Comparison of ENCODE assay signal across 8 cellular contexts in genomic region chr13:37640499-37640898, GRCh38. TPM values are rescaled to one million over a fixed set of nuclear protein-coding genes. Genes with fewer than 3 reads are reported as not detected.
DNase-seq lines count a peak whose midpoint lies in the region; ATAC-seq and TF ChIP-seq lines count a peak whose summit lies in the region.

No MANE protein-coding gene starts in this region.

- DNase-seq in A172 (ENCODE audit: low spot score) (peak; percentile 71), HEK293T (ENCODE audit: extremely low spot score) (peak; percentile 41), glutamatergic neuron (no peak), NCI-H226 (no peak)
- no peak for DNase-seq in activated CD8-positive, alpha-beta memory T cell treated with anti-CD3 and anti-CD28 coated beads, Interleukin-2, amount 10 ng/mL, durations not matched to agents 7 days and 5 days
- DNase-seq in NK-92 treated with Interleukin-12 subunit alpha and Interleukin-12 subunit beta, amount 100 ng/mL, for 24 hours (lab: John Stamatoyannopoulos, UW), result no peak

- peaks cover 1% of the 10 kb centered on the region for H3K27me3 Mint-ChIP-seq in glutamatergic neuron (ENCODE audit: unreplicated experiment)
- no peaks in the 10 kb centered on the region for H3K27me3 Mint-ChIP-seq in activated CD8-positive, alpha-beta memory T cell treated with anti-CD3 and anti-CD28 coated beads, Interleukin-2, amount 10 ng/mL, durations not matched to agents 7 days and 5 days

- CTCF ChIA-PET in HEK293T (lab: Yijun Ruan, JAX), result interaction anchor here (0.5 kb wide), 1 partner anchor 1351 kb away, joined by 3 read pairs; no protein-coding TSS in a partner anchor
- CTCF ChIA-PET in activated CD8-positive, alpha-beta memory T cell treated with anti-CD3 and anti-CD28 coated beads, Interleukin-2, amount 10 ng/mL, durations not matched to agents 7 days and 5 days (lab: Charles Lee), result no interaction called here

- H3K4me1 Mint-ChIP-seq in glutamatergic neuron (ENCODE audit: low read depth, unreplicated experiment), result no peaks in the 10 kb centered on the region
- H3K4me1 Mint-ChIP-seq in activated CD8-positive, alpha-beta memory T cell treated with anti-CD3 and anti-CD28 coated beads, Interleukin-2, amount 10 ng/mL, durations not matched to agents 7 days and 5 days, result no peaks in the 10 kb centered on the region

- TF ChIP-seq CTCF in glutamatergic neuron (IDR thresholded peaks at IDR 0.05; ENCODE audit: partially characterized antibody, unreplicated experiment), result peak; percentile 51

- POLR2A ChIA-PET in HEK293T (lab: Yijun Ruan, JAX), result no interaction called here

- ATAC-seq in SK-N-SH treated with all-trans-retinoic acid at 6 μM for 48 hours, result peak; percentile 88
- no peak for ATAC-seq in activated CD8-positive, alpha-beta memory T cell treated with anti-CD3 and anti-CD28 coated beads, Interleukin-2, amount 10 ng/mL, durations not matched to agents 7 days and 5 days
- no peak for ATAC-seq in GM18511 (IDR thresholded peaks at IDR 0.05; ENCODE audit: unreplicated experiment)

- no peaks in the 10 kb centered on the region for H3K9me3 Mint-ChIP-seq in glutamatergic neuron (ENCODE audit: unreplicated experiment)
- H3K9me3 Mint-ChIP-seq in activated CD8-positive, alpha-beta memory T cell treated with anti-CD3 and anti-CD28 coated beads, Interleukin-2, amount 10 ng/mL, durations not matched to agents 7 days and 5 days (ENCODE audit: low read depth), result peaks cover 4% of the 10 kb centered on the region

- no peak overlapping the region for H3K27ac Mint-ChIP-seq in glutamatergic neuron (ENCODE audit: unreplicated experiment)
- H3K27ac Mint-ChIP-seq in activated CD8-positive, alpha-beta memory T cell treated with anti-CD3 and anti-CD28 coated beads, Interleukin-2, amount 10 ng/mL, durations not matched to agents 7 days and 5 days, result no peak overlapping the region

- no peaks in the 10 kb centered on the region for H3K36me3 Mint-ChIP-seq in glutamatergic neuron (ENCODE audit: unreplicated experiment)
- no peaks in the 10 kb centered on the region for H3K36me3 Mint-ChIP-seq in activated CD8-positive, alpha-beta memory T cell treated with anti-CD3 and anti-CD28 coated beads, Interleukin-2, amount 10 ng/mL, durations not matched to agents 7 days and 5 days

- H3K4me3 Mint-ChIP-seq in glutamatergic neuron (ENCODE audit: unreplicated experiment), result no peak overlapping the region
- H3K4me3 Mint-ChIP-seq in activated CD8-positive, alpha-beta memory T cell treated with anti-CD3 and anti-CD28 coated beads, Interleukin-2, amount 10 ng/mL, durations not matched to agents 7 days and 5 days, result no peak overlapping the region

TF ChIP-seq in HEK293T, 16 proteins besides CTCF, POLR2A, EP300 and RAD21:
- TF ChIP-seq CTBP1 (IDR thresholded peaks at IDR 0.05; ENCODE audit: borderline replicate concordance) (no peak), NFRKB (IDR thresholded peaks at IDR 0.05) (no peak), SP1 (IDR thresholded peaks at IDR 0.05) (no peak), PKNOX1 (IDR thresholded peaks at IDR 0.05) (no peak), ARNT (IDR thresholded peaks at IDR 0.05) (no peak), ELF4 (IDR thresholded peaks at IDR 0.05) (no peak), TARDBP (IDR thresholded peaks at IDR 0.05) (no peak), FOXA1 (IDR thresholded peaks at IDR 0.05) (no peak), FOXK2 (IDR thresholded peaks at IDR 0.05) (no peak), BHLHE40 (IDR thresholded peaks at IDR 0.05; ENCODE audit: borderline replicate concordance) (no peak), L3MBTL2 (conservative IDR thresholded peaks at IDR 0.05) (no peak), FOXM1 (IDR thresholded peaks at IDR 0.05; ENCODE audit: borderline replicate concordance) (no peak), ZNF384 (IDR thresholded peaks at IDR 0.05) (no peak), HDGF (IDR thresholded peaks at IDR 0.05; ENCODE audit: borderline replicate concordance) (no peak), LEF1 (IDR thresholded peaks at IDR 0.05; ENCODE audit: borderline replicate concordance) (no peak), SUZ12 (IDR thresholded peaks at IDR 0.05) (no peak)

TF ChIP-seq in SK-N-SH treated with all-trans-retinoic acid at 6 μM for 48 hours, 23 proteins besides CTCF, POLR2A, EP300 and RAD21:
- TF ChIP-seq GLIS3 (CRISPR knock-in tag; IDR thresholded peaks at IDR 0.05) (no peak), TSHZ2 (CRISPR knock-in tag; IDR thresholded peaks at IDR 0.05) (no peak), ARNTL (CRISPR knock-in tag; IDR thresholded peaks at IDR 0.05; ENCODE audit: borderline replicate concordance, low read depth) (no peak), SNAI2 (CRISPR knock-in tag; IDR thresholded peaks at IDR 0.05) (no peak)
TF ChIP-seq in SK-N-SH treated with all-trans-retinoic acid at 6 μM for 48 hours: peak in this region for 0.

RNA-seq across cellular contexts. Expression of gene POSTN, which starts 41.9 kb away (rescaled TPM):
- total RNA-seq in A172 (2014; rRNA removed; shearing (Covaris generic)), result 2.4 and 3.0 TPM in 2 replicates
- total RNA-seq in glutamatergic neuron (ENCODE audit: unreplicated experiment), result 0.34 TPM
- total RNA-seq in activated CD8-positive, alpha-beta memory T cell treated with anti-CD3 and anti-CD28 coated beads, Interleukin-2, amount 10 ng/mL, durations not matched to agents 7 days and 5 days, result not detected

Comparison
In these comparisons a context has a peak if more than half of its experiments do, and no peak if none do; other contexts are left out.
1. DNase-seq: peak in A172 (single experiment) and HEK293T (single experiment); none in glutamatergic neuron (single experiment), activated CD8-positive, alpha-beta memory T cell treated with anti-CD3 and anti-CD28 coated beads, Interleukin-2, amount 10 ng/mL, durations not matched to agents 7 days and 5 days (single experiment), NCI-H226 (single experiment) and NK-92 treated with Interleukin-12 subunit alpha and Interleukin-12 subunit beta, amount 100 ng/mL, for 24 hours (single experiment).